Comparison of ENCODE assay signal across 29 cellular contexts in genomic region chr5:75720882-75721281, GRCh38. TPM values are rescaled to one million over a fixed set of nuclear protein-coding genes. Genes with fewer than 3 reads are reported as not detected.
DNase-seq lines count a peak whose midpoint lies in the region; ATAC-seq, FAIRE-seq and TF ChIP-seq lines count a peak whose summit lies in the region.
"Had no signal": no experiment of that assay in that cellular context is flagged by ENCODE, and none has a peak within 500 bp of the region (broad histone marks: within the 10 kb centered on the region; RNA-seq: fewer than 3 reads in every experiment).

No MANE protein-coding gene starts in this region.

- no peaks in the 10 kb centered on the region for H4K20me1 ChIP-seq in K562 (replicated peaks; ENCODE audit: control insufficient read depth, insufficient read depth, low read length)

- no peak overlapping the region for H3K4me2 ChIP-seq in K562 (ENCODE audit: insufficient read depth, low read length)
- H3K4me2 ChIP-seq: KMS-11 had no signal

- TF ChIP-seq EP300 in K562 (IDR thresholded peaks at IDR 0.05; ENCODE audit: low read length), result no peak

- 59% methylated on average over 5 of the region's 5 CpGs for WGBS in K562 (ENCODE audit: insufficient coverage, low coverage, missing lambda C conversion rate)
- WGBS in right lobe of liver (ENCODE audit: insufficient coverage, low coverage, low lambda C conversion rate, missing lambda C conversion rate), result 39% methylated on average over 5 of the region's 5 CpGs

- in situ Hi-C loops in K562 (cut with MboI), result no loop called here

- peaks cover 7% of the 10 kb centered on the region for H3K4me1 Mint-ChIP-seq in mesothelial cell of epicardium

- no peak overlapping the region for H3K9ac ChIP-seq in K562 (ENCODE audit: insufficient read depth in 1 of 2, low read depth in 2 of 2, low read length in 2 of 2)
- H3K9ac ChIP-seq: KMS-11, parathyroid adenoma had no signal

- intact Hi-C loops in K562 (cut with micrococcal nuclease), result no loop called here
- intact Hi-C loops in right lobe of liver (cut with DNase I), result no loop called here

- DNase-seq in HL-60 (ENCODE audit: low read depth in 1 of 2, low spot score in 1 of 2), result peak; percentile 75 to 76
- DNase-seq in NOMO-1 treated with DMSO at 0.1 percent for 48 hours (lab: John Stamatoyannopoulos, UW; ENCODE audit: unreplicated experiment), result peak; percentile 79
- DNase-seq in K562 (ENCODE audit: extremely low read depth in 1 of 4, low spot score in 3 of 4), result no peak
- DNase-seq in right lobe of liver, result peak in 2 of 3 donors; percentile 19 to 68
- DNase-seq in mesothelial cell of epicardium (ENCODE audit: low spot score in 2 of 2, unreplicated experiment in 2 of 2), result no peak
- no peak for DNase-seq in NCI-H345 (lab: John Stamatoyannopoulos, UW)
- no peak for DNase-seq in NCI-H345 treated with DMSO at 0.1 percent for 48 hours (lab: John Stamatoyannopoulos, UW; ENCODE audit: unreplicated experiment)
- DNase-seq: activated CD4-positive, alpha-beta T cell treated with anti-CD3 and anti-CD28 coated beads for 48 hours; activated naive CD4-positive, alpha-beta T cell treated with Interleukin-2 at 50 U/mL for 16 hours; activated T-cell treated with anti-CD3 and anti-CD28 coated beads, Interleukin-2, amount 50 U/mL, for 4 hours; adrenal gland; C1 segment of cervical spinal cord; DMS79; H9; NCI-H187; NCI-H2171; NCI-H526; NK-92 treated with Interleukin-12 subunit alpha and Interleukin-12 subunit beta, amount 100 ng/mL, for 24 hours; stimulated activated CD4-positive, alpha-beta T cell treated with anti-CD3 and anti-CD28 coated beads, Interleukin-2, amount 100 ng/mL, for 24 hours; T-helper 2 cell; tibial artery had no signal

- no peak for TF ChIP-seq CTCF in HL-60 (IDR thresholded peaks at IDR 0.05; ENCODE audit: insufficient read depth, low read length)
- no peak for TF ChIP-seq CTCF in K562 (IDR thresholded peaks at IDR 0.05 in 2 of 3, conservative IDR thresholded peaks at IDR 0.05 in 1 of 3; ENCODE audit: insufficient read depth in 2 of 3, low read depth in 1 of 3, low read length in 3 of 3)
- TF ChIP-seq CTCF in right lobe of liver (IDR thresholded peaks at IDR 0.05), result no peak
- TF ChIP-seq CTCF in mesothelial cell of epicardium (IDR thresholded peaks at IDR 0.05; ENCODE audit: unreplicated experiment), result no peak

- POLR2A ChIA-PET in K562 (lab: Yijun Ruan, JAX), result no interaction called here

- CTCF ChIA-PET in K562 (lab: Yijun Ruan, JAX; ENCODE audit: low intra/inter-chr PET ratio), result no interaction called here

- no peak overlapping the region for H3K27ac Mint-ChIP-seq in mesothelial cell of epicardium
- H3K27ac Mint-ChIP-seq: brain, H9 had no signal

- no peaks in the 10 kb centered on the region for H3K36me3 Mint-ChIP-seq in mesothelial cell of epicardium
- H3K36me3 Mint-ChIP-seq: brain had no signal

- TF ChIP-seq POLR2A in K562 (conservative IDR thresholded peaks at IDR 0.05), result no peak
- no peak for TF ChIP-seq POLR2A in right lobe of liver (IDR thresholded peaks at IDR 0.05)

- H3K79me2 ChIP-seq in K562 (ENCODE audit: control insufficient read depth, insufficient read depth, low read length), result peaks cover 11% of the 10 kb centered on the region
- H3K79me2 ChIP-seq: parathyroid adenoma had no signal

- H3K27me3 Mint-ChIP-seq in mesothelial cell of epicardium (ENCODE audit: low read depth), result peaks cover 32% of the 10 kb centered on the region

- no peak for FAIRE-seq in K562 (lab: Jason Lieb, UNC)
- FAIRE-seq: endothelial cell of umbilical vein had no signal

- H3K4me1 ChIP-seq in K562 (replicated peaks in 1 of 2; ENCODE audit: control insufficient read depth in 2 of 2, insufficient read depth in 2 of 2, low read length in 2 of 2), result peaks cover 10 to 20% of the 10 kb centered on the region in 2 experiments
- peaks cover 0 to 20% (median 3%) of the 10 kb centered on the region in 4 donors for H3K4me1 ChIP-seq in right lobe of liver
- H3K4me1 ChIP-seq: parathyroid adenoma had no signal

- no peaks in the 10 kb centered on the region for H3K27me3 ChIP-seq in HL-60 (ENCODE audit: insufficient read depth, poor library complexity, severe bottlenecking)
- no peaks in the 10 kb centered on the region for H3K27me3 ChIP-seq in K562 (ENCODE audit: control insufficient read depth in 2 of 2, insufficient read depth in 2 of 2, low read length in 2 of 2)
- no peaks in the 10 kb centered on the region for H3K27me3 ChIP-seq in right lobe of liver
- H3K27me3 ChIP-seq: adrenal gland, tibial artery had no signal

- H3K9me3 Mint-ChIP-seq in mesothelial cell of epicardium, result no peaks in the 10 kb centered on the region
- H3K9me3 Mint-ChIP-seq: H9, neural crest cell had no signal

- no peak overlapping the region for H3K4me3 ChIP-seq in HL-60 (replicated peaks; ENCODE audit: insufficient read depth, low read length)
- no peak overlapping the region for H3K4me3 ChIP-seq in K562
- no peak overlapping the region for H3K4me3 ChIP-seq in right lobe of liver
- H3K4me3 ChIP-seq: adrenal gland, SK-N-MC, tibial artery had no signal

- 0 out of 2 replicates have a peak overlapping the region, but pooled peaks have one; percentile 14 for H2AFZ ChIP-seq in K562 (ENCODE audit: low read depth, low read length)
- H2AFZ ChIP-seq: parathyroid adenoma had no signal

- no peak for ATAC-seq in K562
- peak; percentile 33 to 51 (median 42) for ATAC-seq in right lobe of liver
- ATAC-seq: activated T-cell treated with anti-CD3 and anti-CD28 coated beads, Interleukin-2, amount 50 U/mL, for 4 hours had no signal

- BruUV-seq in K562 (replicated peaks; lab: Mats Ljungman, UMichigan), result no TSS peak

- H3K27ac ChIP-seq in HL-60 (replicated peaks), result peak overlapping the region; percentile 86
- no peak overlapping the region for H3K27ac ChIP-seq in K562 (ENCODE audit: extremely low read depth, low read depth, low read length)
- H3K27ac ChIP-seq in right lobe of liver, result peak overlapping the region in 2 of 3 donors; percentile 27 to 56
- H3K27ac ChIP-seq: adrenal gland, KMS-11, parathyroid adenoma, SK-N-MC, tibial artery, VCaP had no signal

- H3K9me1 ChIP-seq in K562 (ENCODE audit: control insufficient read depth, insufficient read depth, low read length), result no peaks in the 10 kb centered on the region

- H3K36me3 ChIP-seq in K562 (ENCODE audit: control insufficient read depth, insufficient read depth, low read length), result peaks cover under 1% of the 10 kb centered on the region; the same call in 1 of the 3 replicates
- H3K36me3 ChIP-seq in right lobe of liver, result no peaks in the 10 kb centered on the region
- H3K36me3 ChIP-seq: adrenal gland, tibial artery had no signal

- H3K9me3 ChIP-seq in K562 (replicated peaks; ENCODE audit: control insufficient read depth, insufficient read depth, low read depth, low read length) (no peaks in the 10 kb centered on the region), right lobe of liver (no peaks in the 10 kb centered on the region)
- H3K9me3 ChIP-seq: adrenal gland, Caco-2, tibial artery had no signal

- H3K4me3 Mint-ChIP-seq in mesothelial cell of epicardium, result no peak overlapping the region
- H3K4me3 Mint-ChIP-seq: activated T-cell treated with anti-CD3 and anti-CD28 coated beads, Interleukin-2, amount 50 U/mL, for 4 hours; brain; H9; neural crest cell had no signal

- no peak for TF ChIP-seq RAD21 in K562 (CRISPR knock-in tag; conservative IDR thresholded peaks at IDR 0.05 in 1 of 2, IDR thresholded peaks at IDR 0.05 in 1 of 2)

TF ChIP-seq in K562, 482 proteins besides CTCF, POLR2A, EP300 and RAD21:
- TF ChIP-seq PTRF (tag; IDR thresholded peaks at IDR 0.05) (no peak), SRSF3 (IDR thresholded peaks at IDR 0.05; ENCODE audit: insufficient read depth, low read length) (no peak), BHLHE40 (IDR thresholded peaks at IDR 0.05; ENCODE audit: low read length) (no peak), CREBBP (IDR thresholded peaks at IDR 0.05; ENCODE audit: low read depth, low read length) (no peak), NCOR1 (IDR thresholded peaks at IDR 0.05) (no peak), SIN3A (IDR thresholded peaks at IDR 0.05; ENCODE audit: borderline replicate concordance in 2 of 2, control insufficient read depth in 1 of 2, low read depth in 2 of 2, low read length in 2 of 2) (no peak), SMARCE1 (IDR thresholded peaks at IDR 0.05) (no peak), NFATC3 (IDR thresholded peaks at IDR 0.05) (no peak), TBP (optimal IDR thresholded peaks at IDR 0.05; ENCODE audit: low read depth, low read length) (no peak), ID3 (CRISPR knock-in tag; IDR thresholded peaks at IDR 0.05) (no peak), ID3 (tag; IDR thresholded peaks at IDR 0.05) (no peak), BCL6 (CRISPR knock-in tag; IDR thresholded peaks at IDR 0.05) (no peak), RHOXF2B (CRISPR knock-in tag; conservative IDR thresholded peaks at IDR 0.05) (no peak)

RNA-seq across cellular contexts. Expression of gene POC5, which starts 3.6 kb away (rescaled TPM):
- 32.9 and 66.5 TPM in 2 replicates for total RNA-seq in K562 (2011; cell fraction: chromatin; rRNA removed; ENCODE audit: low replicate concordance)
- 14.8 and 24.2 TPM in 2 replicates for total RNA-seq in K562 (2011; cell fraction: nucleolus; rRNA removed)
- 32.3 and 34.4 TPM in 2 replicates for total RNA-seq in K562 (2011; cell fraction: nucleoplasm; rRNA removed)
- total RNA-seq in K562 (2014; rRNA removed), result 14.5 and 19.1 TPM in 2 replicates
- 27.0 and 28.8 TPM in 2 replicates for total RNA-seq in K562 (2014; rRNA removed; fragmentation: Illumina TruSeq; extraction: Trizol)
- 19.3 and 24.6 TPM in 2 replicates for total RNA-seq in K562 (2015; rRNA removed; fragmentation: Illumina TruSeq; extraction: Trizol)
- total RNA-seq in K562 (2021), result 15.4 and 17.4 TPM in 2 replicates
- 26.5 and 38.2 TPM in 2 replicates for polyA plus RNA-seq in K562 (2011; rRNA removed)
- polyA plus RNA-seq in K562 (2011; cell fraction: cytosol; rRNA removed), result 10.9 and 21.8 TPM in 2 replicates
- polyA plus RNA-seq in K562 (2011; cell fraction: nucleus; rRNA removed), result 19.6 and 19.8 TPM in 2 replicates
- polyA plus RNA-seq in K562 (2012), result 17.3 and 17.9 TPM in 2 replicates
- polyA plus RNA-seq in K562 (2014; fragmentation: Illumina TruSeq; extraction: Trizol), result 31.4 and 34.4 TPM in 2 replicates
- polyA plus RNA-seq in K562 (2014; fragmentation: Nextera tagmentation; extraction: Ambion mirVana), result 10 to 100 TPM; 29.1 to 36.1 TPM
- polyA plus RNA-seq in K562 (2014; rRNA removed), result 19.9 and 27.0 TPM in 2 replicates
- polyA minus RNA-seq in K562 (2011; rRNA and poly(A)+ RNA removed), result 25.6 and 29.4 TPM in 2 replicates
- polyA minus RNA-seq in K562 (2011; cell fraction: cytosol; rRNA and poly(A)+ RNA removed), result 13.5 and 31.0 TPM in 2 replicates
- 25.7 TPM in 2 replicates for polyA minus RNA-seq in K562 (2011; cell fraction: nucleus; rRNA and poly(A)+ RNA removed)
- 10 to 100 TPM in 1 of 6 experiments, 1 to 10 TPM in 5; 1.8 to 10.0 (median 2.8) TPM for total RNA-seq in right lobe of liver
- total RNA-seq in mesothelial cell of epicardium, result 15.0 to 18.0 TPM (median 15.2 TPM) in 3 replicates

Comparison
In these comparisons a context has a peak if more than half of its experiments do, and no peak if none do; other contexts are left out.
1. DNase-seq: peak in HL-60 (2 of 2), NOMO-1 treated with DMSO at 0.1 percent for 48 hours (single experiment) and right lobe of liver (2 of 3); none in K562 (0 of 4), mesothelial cell of epicardium (0 of 2), NCI-H345 (single experiment) and NCI-H345 treated with DMSO at 0.1 percent for 48 hours (single experiment).